9 cellular contexts compared by ENCODE assay signal in genomic region chr17:19376799-19377198, GRCh38. TPM values are rescaled to one million over a fixed set of nuclear protein-coding genes. Genes with fewer than 3 reads are reported as not detected.
DNase-seq lines count a peak whose midpoint lies in the region; ATAC-seq and TF ChIP-seq lines count a peak whose summit lies in the region.
"Had no signal": no experiment of that assay in that cellular context is flagged by ENCODE, and none has a peak within 500 bp of the region (broad histone marks: within the 10 kb centered on the region; RNA-seq: fewer than 3 reads in every experiment).

No MANE protein-coding gene starts in this region.

- ATAC-seq in HG03097 (IDR thresholded peaks at IDR 0.05; ENCODE audit: low FRiP score, unreplicated experiment) (no peak), HG03469 (IDR thresholded peaks at IDR 0.05; ENCODE audit: unreplicated experiment) (no peak), HG03460 (IDR thresholded peaks at IDR 0.05; ENCODE audit: unreplicated experiment) (no peak)

- in situ Hi-C loops in SK-MEL-5 (cut with HindIII; ENCODE audit: low pct_unique_long_range_greater_than_20kb, low sequenced_read_pairs), result no loop called here

- H3K27ac ChIP-seq in skin epidermis, result peak overlapping the region in 20 of 21 experiments; percentile 85 to 98 (median 93)

- peak overlapping the region; percentile 99 for H3K27ac Mint-ChIP-seq in activated T-cell treated with anti-CD3 and anti-CD28 coated beads, Interleukin-2, amount 50 U/mL, for 24 hours

- no peak for DNase-seq in activated T-cell treated with anti-CD3 and anti-CD28 coated beads, Interleukin-2, amount 50 U/mL, for 24 hours
- DNase-seq in activated T-cell treated with anti-CD3 and anti-CD28 coated beads for 4 hours, result no peak
- DNase-seq in SK-MEL-5 (ENCODE audit: low read depth, low spot score), result peak; percentile 24
- no peak for DNase-seq in fibroblast of villous mesenchyme (ENCODE audit: low read depth)

- H3K9me3 Mint-ChIP-seq in activated T-cell treated with anti-CD3 and anti-CD28 coated beads, Interleukin-2, amount 50 U/mL, for 24 hours, result no peaks in the 10 kb centered on the region

- no peak for TF ChIP-seq CTCF in fibroblast of villous mesenchyme (IDR thresholded peaks at IDR 0.05; ENCODE audit: insufficient read depth, low read depth, low read length)

- peak overlapping the region; percentile 95 for H3K4me3 Mint-ChIP-seq in activated T-cell treated with anti-CD3 and anti-CD28 coated beads, Interleukin-2, amount 50 U/mL, for 24 hours

- H3K36me3 Mint-ChIP-seq in activated T-cell treated with anti-CD3 and anti-CD28 coated beads, Interleukin-2, amount 50 U/mL, for 24 hours (ENCODE audit: low read depth), result peaks cover 29% of the 10 kb centered on the region

- no peaks in the 10 kb centered on the region for H3K27me3 Mint-ChIP-seq in activated T-cell treated with anti-CD3 and anti-CD28 coated beads, Interleukin-2, amount 50 U/mL, for 24 hours

- H3K4me3 ChIP-seq in fibroblast of villous mesenchyme (ENCODE audit: low read depth, low read length) (peak overlapping the region; percentile 71), skin epidermis (peak overlapping the region; percentile 61 to 93 (median 82))

- peaks cover 23% of the 10 kb centered on the region for H3K4me1 Mint-ChIP-seq in activated T-cell treated with anti-CD3 and anti-CD28 coated beads, Interleukin-2, amount 50 U/mL, for 24 hours (ENCODE audit: low read depth)

RNA-seq across cellular contexts. Expression of gene MAPK7, which starts 1.5 kb away (rescaled TPM):
- total RNA-seq in SK-MEL-5 (2014; rRNA removed; shearing (Covaris generic)), result 2.1 and 3.8 TPM in 2 replicates
- polyA plus RNA-seq in SK-MEL-5 (2015; cell fraction: cytosol; rRNA removed), result 17.4 and 17.7 TPM in 2 replicates
- polyA plus RNA-seq in SK-MEL-5 (2015; cell fraction: nucleus; rRNA removed), result 35.9 and 87.0 TPM in 2 replicates
- total RNA-seq in fibroblast of villous mesenchyme, result 14.7 and 24.2 TPM in 2 replicates

RNA-seq across cellular contexts. Expression of gene MFAP4, which starts 10.2 kb away (rescaled TPM):
- total RNA-seq in SK-MEL-5 (2014; rRNA removed; shearing (Covaris generic)), result not detected in 2 replicates
- not detected in 2 replicates for polyA plus RNA-seq in SK-MEL-5 (2015; cell fraction: cytosol; rRNA removed)
- not detected in 2 replicates for polyA plus RNA-seq in SK-MEL-5 (2015; cell fraction: nucleus; rRNA removed)
- 17.7 and 28.7 TPM in 2 replicates for total RNA-seq in fibroblast of villous mesenchyme
- total RNA-seq: dermis microvascular lymphatic vessel endothelial cell had no signal

RNA-seq across cellular contexts. Expression of gene B9D1, which starts 14.3 kb away (rescaled TPM):
- 14.8 and 19.0 TPM in 2 replicates for total RNA-seq in SK-MEL-5 (2014; rRNA removed; shearing (Covaris generic))
- polyA plus RNA-seq in SK-MEL-5 (2015; cell fraction: cytosol; rRNA removed), result 27.5 and 27.8 TPM in 2 replicates
- 37.6 and 40.4 TPM in 2 replicates for polyA plus RNA-seq in SK-MEL-5 (2015; cell fraction: nucleus; rRNA removed)
- total RNA-seq in fibroblast of villous mesenchyme, result 40.2 and 42.5 TPM in 2 replicates

RNA-seq across cellular contexts. Expression of gene RNF112, which starts 34.2 kb away (rescaled TPM):
- total RNA-seq in SK-MEL-5 (2014; rRNA removed; shearing (Covaris generic)), result not detected in 2 replicates
- 0.05 TPM in 1 of 2 replicates, not detected in the other for polyA plus RNA-seq in SK-MEL-5 (2015; cell fraction: cytosol; rRNA removed)
- polyA plus RNA-seq in SK-MEL-5 (2015; cell fraction: nucleus; rRNA removed), result not detected in 2 replicates
- 0.64 and 0.86 TPM in 2 replicates for total RNA-seq in fibroblast of villous mesenchyme

Comparison
In these comparisons a context has a peak if more than half of its experiments do, and no peak if none do; other contexts are left out.
1. RNA of gene MFAP4, which starts 10.2 kb away (total RNA-seq): 17.7 to 28.7 TPM in fibroblast of villous mesenchyme; not detected in SK-MEL-5; every median in the first group is over 10 times any median in the second.